Comparison of ENCODE assay signal across 16 cellular contexts in genomic region chr20:51430198-51430950, GRCh38.
"Had no signal": no experiment of that assay in that cellular context is flagged by ENCODE, and none has a peak within 500 bp of the region (broad histone marks: within the 10 kb centered on the region; RNA-seq: fewer than 3 reads in every experiment).

No MANE protein-coding gene starts in this region.

- H3K27ac ChIP-seq: dorsolateral prefrontal cortex, prostate gland had no signal

- H3K9me3 Mint-ChIP-seq: activated T-helper 1 cell treated with anti-CD3 and anti-CD28 coated beads, Interleukin-12 subunit alpha, Interleukin-12 subunit beta, Interleukin-2, Interleukin-4 antibody, amounts not matched to agents 30 ng/mL and 10 ng/mL and 1 ng/mL, durations not matched to agents 14 hours and 24 hours and 36 hours; naive B cell; stimulated activated effector memory CD8-positive, alpha-beta T cell treated with anti-CD3 and anti-CD28 coated beads, Interleukin-12 subunit alpha, Interleukin-12 subunit beta, amount 100 ng/mL, for 72 hours; T-helper 1 cell treated with Interleukin-12 subunit alpha and Interleukin-12 subunit beta and Interleukin-4 antibody, amounts not matched to agents 30 μg/mL and 1 μg/mL, for 36 hours had no signal

- DNase-seq: activated CD4-positive, alpha-beta T cell treated with anti-CD3 and anti-CD28 coated beads, Interleukin-2, amount 50 U/mL, for 1 hour; activated CD8-positive, alpha-beta memory T cell treated with anti-CD3 and anti-CD28 coated beads, Interleukin-2, amount 50 U/mL, for 4 hours; caudate nucleus; dorsolateral prefrontal cortex; left colon; mucosa of descending colon; naive B cell; right cardiac atrium; stimulated activated CD4-positive, alpha-beta T cell treated with anti-CD3 and anti-CD28 coated beads, Interleukin-15, amount 100 ng/mL, for 24 hours; stimulated activated CD4-positive, alpha-beta T cell treated with anti-CD3 and anti-CD28 coated beads, Interleukin-4, amount 100 ng/mL, for 1 hour had no signal

- ATAC-seq: left colon; right cardiac atrium; stimulated activated effector memory CD8-positive, alpha-beta T cell treated with anti-CD3 and anti-CD28 coated beads, Interleukin-12 subunit alpha, Interleukin-12 subunit beta, amount 100 ng/mL, for 72 hours had no signal

- H3K9me3 ChIP-seq: mucosa of descending colon, prostate gland had no signal

- H3K4me3 ChIP-seq: dorsolateral prefrontal cortex, mucosa of descending colon, prostate gland, skin epidermis had no signal

- H3K4me1 ChIP-seq: prostate gland had no signal

- H3K27me3 Mint-ChIP-seq: activated naive CD8-positive, alpha-beta T cell; naive B cell had no signal

- H3K36me3 ChIP-seq: prostate gland had no signal

- H3K4me3 Mint-ChIP-seq: activated naive CD8-positive, alpha-beta T cell; activated T-helper 1 cell treated with anti-CD3 and anti-CD28 coated beads, Interleukin-12 subunit alpha, Interleukin-12 subunit beta, Interleukin-2, Interleukin-4 antibody, amounts not matched to agents 30 ng/mL and 10 ng/mL and 1 ng/mL, durations not matched to agents 14 hours and 24 hours and 36 hours; naive B cell; stimulated activated effector memory CD8-positive, alpha-beta T cell treated with anti-CD3 and anti-CD28 coated beads, Interleukin-12 subunit alpha, Interleukin-12 subunit beta, amount 100 ng/mL, for 72 hours; T-helper 1 cell treated with Interleukin-12 subunit alpha and Interleukin-12 subunit beta and Interleukin-4 antibody, amounts not matched to agents 30 μg/mL and 1 μg/mL, for 36 hours had no signal
